In genomic region chr6:158441639-158442308, GRCh38 we compare ENCODE assay signal across 14 cellular contexts.
DNase-seq lines count a peak whose midpoint lies in the region; ATAC-seq and TF ChIP-seq lines count a peak whose summit lies in the region.
"Had no signal": no experiment of that assay in that cellular context is flagged by ENCODE, and none has a peak within 500 bp of the region (broad histone marks: within the 10 kb centered on the region; RNA-seq: fewer than 3 reads in every experiment).

No MANE protein-coding gene starts in this region.

- H3K27ac ChIP-seq in endodermal cell (ENCODE audit: low read depth, low read length) (peak overlapping the region; percentile 3), left lung (peak overlapping the region in 1 of 2 donors; percentile 33), Peyer's patch (no peak overlapping the region)

- in situ Hi-C loops in HAP-1 (cut with MboI; ENCODE audit: low sequenced_read_pairs), result no loop called here

- H3K9me3 Mint-ChIP-seq in endodermal cell, result no peaks in the 10 kb centered on the region
- peaks cover 0 to 3% of the 10 kb centered on the region in 2 donors for H3K9me3 Mint-ChIP-seq in stimulated activated naive B cell treated with anti-CD40 and anti-IgM and Interleukin-4, amounts not matched to agents 10 μg/mL and 1 μg/mL and 100 μg/mL, for 72 hours
- H3K9me3 Mint-ChIP-seq: activated T-helper 1 cell treated with anti-CD3 and anti-CD28 coated beads, Interleukin-12 subunit alpha, Interleukin-12 subunit beta, Interleukin-2, Interleukin-4 antibody, amounts not matched to agents 30 ng/mL and 10 ng/mL and 1 ng/mL, durations not matched to agents 14 hours and 24 hours and 36 hours; memory B cell had no signal

- no peaks in the 10 kb centered on the region for H3K9me3 ChIP-seq in endodermal cell (ENCODE audit: control insufficient read depth, low read length)
- H3K9me3 ChIP-seq in left lung, result no peaks in the 10 kb centered on the region
- H3K9me3 ChIP-seq in HAP-1, result no peaks in the 10 kb centered on the region
- H3K9me3 ChIP-seq in Peyer's patch, result no peaks in the 10 kb centered on the region

- H3K4me1 Mint-ChIP-seq in endodermal cell, result no peaks in the 10 kb centered on the region
- peaks cover 4 to 12% of the 10 kb centered on the region in 2 donors for H3K4me1 Mint-ChIP-seq in stimulated activated naive B cell treated with anti-CD40 and anti-IgM and Interleukin-4, amounts not matched to agents 10 μg/mL and 1 μg/mL and 100 μg/mL, for 72 hours

- TF ChIP-seq POLR2A in Peyer's patch (IDR thresholded peaks at IDR 0.05), result no peak

- TF ChIP-seq CTCF in endodermal cell (conservative IDR thresholded peaks at IDR 0.05) (no peak), left lung (IDR thresholded peaks at IDR 0.05) (no peak), Peyer's patch (IDR thresholded peaks at IDR 0.05) (no peak)

- WGBS in endodermal cell (ENCODE audit: insufficient coverage in 1 of 2, insufficient read length in 1 of 2), 2 experiments, result 91 to 95% methylated on average over 7 to 8 of the region's 8 CpGs

- no peak overlapping the region for H3K9ac ChIP-seq in endodermal cell (ENCODE audit: extremely low read depth, low read length, poor library complexity, severe bottlenecking)

- H3K4me3 ChIP-seq in endodermal cell (ENCODE audit: low read length) (no peak overlapping the region), left lung (no peak overlapping the region), HAP-1 (no peak overlapping the region), Peyer's patch (no peak overlapping the region)

- no peaks in the 10 kb centered on the region for H3K4me1 ChIP-seq in endodermal cell (ENCODE audit: control insufficient read depth, insufficient read depth, low read length)
- H3K4me1 ChIP-seq in left lung, result no peaks in the 10 kb centered on the region
- H3K4me1 ChIP-seq in HAP-1, result no peaks in the 10 kb centered on the region
- no peaks in the 10 kb centered on the region for H3K4me1 ChIP-seq in Peyer's patch

- ATAC-seq in left lung, result peak; percentile 39
- ATAC-seq in stimulated activated naive B cell treated with anti-CD40 and anti-IgM and Interleukin-4, amounts not matched to agents 10 μg/mL and 1 μg/mL and 100 μg/mL, for 72 hours (replicated peaks), result no peak
- ATAC-seq in GM21723 (IDR thresholded peaks at IDR 0.05; ENCODE audit: unreplicated experiment), result no peak

- no peaks in the 10 kb centered on the region for H3K27me3 ChIP-seq in endodermal cell (ENCODE audit: control insufficient read depth, insufficient read depth, low read length, poor library complexity, severe bottlenecking)
- H3K27me3 ChIP-seq in left lung, result no peaks in the 10 kb centered on the region
- H3K27me3 ChIP-seq in HAP-1 (ENCODE audit: low read depth), result no peaks in the 10 kb centered on the region
- no peaks in the 10 kb centered on the region for H3K27me3 ChIP-seq in Peyer's patch

- H3K36me3 Mint-ChIP-seq in endodermal cell (ENCODE audit: low read depth), result peaks cover 16% of the 10 kb centered on the region
- H3K36me3 Mint-ChIP-seq in stimulated activated naive B cell treated with anti-CD40 and anti-IgM and Interleukin-4, amounts not matched to agents 10 μg/mL and 1 μg/mL and 100 μg/mL, for 72 hours, result peaks cover 21 to 36% of the 10 kb centered on the region in 2 donors

- H3K27me3 Mint-ChIP-seq in endodermal cell (ENCODE audit: insufficient read depth), result no peaks in the 10 kb centered on the region
- no peaks in the 10 kb centered on the region for H3K27me3 Mint-ChIP-seq in stimulated activated naive B cell treated with anti-CD40 and anti-IgM and Interleukin-4, amounts not matched to agents 10 μg/mL and 1 μg/mL and 100 μg/mL, for 72 hours
- H3K27me3 Mint-ChIP-seq: memory B cell had no signal

- H3K36me3 ChIP-seq in endodermal cell (ENCODE audit: control insufficient read depth, insufficient read depth, low read length) (peaks cover 35% of the 10 kb centered on the region), left lung (no peaks in the 10 kb centered on the region), HAP-1 (replicated peaks) (no peaks in the 10 kb centered on the region), Peyer's patch (no peaks in the 10 kb centered on the region)

- H3K27ac Mint-ChIP-seq in endodermal cell, result no peak overlapping the region
- peak overlapping the region; percentile 42 for H3K27ac Mint-ChIP-seq in stimulated activated naive B cell treated with anti-CD40 and anti-IgM and Interleukin-4, amounts not matched to agents 10 μg/mL and 1 μg/mL and 100 μg/mL, for 72 hours
- H3K27ac Mint-ChIP-seq: activated T-helper 1 cell treated with anti-CD3 and anti-CD28 coated beads, Interleukin-12 subunit alpha, Interleukin-12 subunit beta, Interleukin-2, Interleukin-4 antibody, amounts not matched to agents 30 ng/mL and 10 ng/mL and 1 ng/mL, durations not matched to agents 14 hours and 24 hours and 36 hours; memory B cell had no signal

- intact Hi-C loops in left lung (cut with DNase I), result no loop called here

- H3K4me3 Mint-ChIP-seq in endodermal cell, result no peak overlapping the region
- no peak overlapping the region for H3K4me3 Mint-ChIP-seq in stimulated activated naive B cell treated with anti-CD40 and anti-IgM and Interleukin-4, amounts not matched to agents 10 μg/mL and 1 μg/mL and 100 μg/mL, for 72 hours
- H3K4me3 Mint-ChIP-seq: activated T-helper 1 cell treated with anti-CD3 and anti-CD28 coated beads, Interleukin-12 subunit alpha, Interleukin-12 subunit beta, Interleukin-2, Interleukin-4 antibody, amounts not matched to agents 30 ng/mL and 10 ng/mL and 1 ng/mL, durations not matched to agents 14 hours and 24 hours and 36 hours; memory B cell had no signal

- peak; percentile 77 for DNase-seq in NCI-H446 treated with DMSO at 0.1 percent for 48 hours (lab: John Stamatoyannopoulos, UW)
- no peak for DNase-seq in endodermal cell
- DNase-seq in left lung, result no peak
- DNase-seq in stimulated activated naive B cell treated with anti-CD40 and anti-IgM and Interleukin-4, amounts not matched to agents 10 μg/mL and 1 μg/mL and 100 μg/mL, for 72 hours, result no peak
- no peak for DNase-seq in HAP-1 (ENCODE audit: low spot score in 2 of 2)
- no peak for DNase-seq in NCI-H1694 (lab: John Stamatoyannopoulos, UW)
- no peak for DNase-seq in Peyer's patch
- DNase-seq: activated CD4-positive, alpha-beta T cell treated with anti-CD3 and anti-CD28 coated beads, Interleukin-2, amount 50 U/mL, for 4 hours; NCI-H1048; NCI-H345; stimulated activated CD4-positive, alpha-beta T cell treated with anti-CD3 and anti-CD28 coated beads, Interleukin-1b, Interleukin-23, amount 100 ng/mL, for 48 hours had no signal
